1 cellular context compared by ENCODE assay signal in genomic region chr2:144194331-144195071, GRCh38.
TF ChIP-seq lines count a peak whose summit lies in the region.

No MANE protein-coding gene starts in this region.

TF ChIP-seq in GM23338, 12 proteins besides CTCF, POLR2A, EP300 and RAD21 (continued from another document):
- TF ChIP-seq STAT1 (IDR thresholded peaks at IDR 0.05; ENCODE audit: unreplicated experiment) (no peak), NANOG (IDR thresholded peaks at IDR 0.05; ENCODE audit: borderline replicate concordance) (no peak), ZNF331 (CRISPR knock-in tag; IDR thresholded peaks at IDR 0.05; ENCODE audit: low read depth) (no peak), JUNB (IDR thresholded peaks at IDR 0.05; ENCODE audit: unreplicated experiment) (no peak), EZH2 (IDR thresholded peaks at IDR 0.05; ENCODE audit: low read depth, unreplicated experiment) (no peak), REST (IDR thresholded peaks at IDR 0.05; ENCODE audit: unreplicated experiment) (no peak), ZNF114 (CRISPR knock-in tag; IDR thresholded peaks at IDR 0.05) (no peak)
- TF ChIP-seq, protein P1, sequence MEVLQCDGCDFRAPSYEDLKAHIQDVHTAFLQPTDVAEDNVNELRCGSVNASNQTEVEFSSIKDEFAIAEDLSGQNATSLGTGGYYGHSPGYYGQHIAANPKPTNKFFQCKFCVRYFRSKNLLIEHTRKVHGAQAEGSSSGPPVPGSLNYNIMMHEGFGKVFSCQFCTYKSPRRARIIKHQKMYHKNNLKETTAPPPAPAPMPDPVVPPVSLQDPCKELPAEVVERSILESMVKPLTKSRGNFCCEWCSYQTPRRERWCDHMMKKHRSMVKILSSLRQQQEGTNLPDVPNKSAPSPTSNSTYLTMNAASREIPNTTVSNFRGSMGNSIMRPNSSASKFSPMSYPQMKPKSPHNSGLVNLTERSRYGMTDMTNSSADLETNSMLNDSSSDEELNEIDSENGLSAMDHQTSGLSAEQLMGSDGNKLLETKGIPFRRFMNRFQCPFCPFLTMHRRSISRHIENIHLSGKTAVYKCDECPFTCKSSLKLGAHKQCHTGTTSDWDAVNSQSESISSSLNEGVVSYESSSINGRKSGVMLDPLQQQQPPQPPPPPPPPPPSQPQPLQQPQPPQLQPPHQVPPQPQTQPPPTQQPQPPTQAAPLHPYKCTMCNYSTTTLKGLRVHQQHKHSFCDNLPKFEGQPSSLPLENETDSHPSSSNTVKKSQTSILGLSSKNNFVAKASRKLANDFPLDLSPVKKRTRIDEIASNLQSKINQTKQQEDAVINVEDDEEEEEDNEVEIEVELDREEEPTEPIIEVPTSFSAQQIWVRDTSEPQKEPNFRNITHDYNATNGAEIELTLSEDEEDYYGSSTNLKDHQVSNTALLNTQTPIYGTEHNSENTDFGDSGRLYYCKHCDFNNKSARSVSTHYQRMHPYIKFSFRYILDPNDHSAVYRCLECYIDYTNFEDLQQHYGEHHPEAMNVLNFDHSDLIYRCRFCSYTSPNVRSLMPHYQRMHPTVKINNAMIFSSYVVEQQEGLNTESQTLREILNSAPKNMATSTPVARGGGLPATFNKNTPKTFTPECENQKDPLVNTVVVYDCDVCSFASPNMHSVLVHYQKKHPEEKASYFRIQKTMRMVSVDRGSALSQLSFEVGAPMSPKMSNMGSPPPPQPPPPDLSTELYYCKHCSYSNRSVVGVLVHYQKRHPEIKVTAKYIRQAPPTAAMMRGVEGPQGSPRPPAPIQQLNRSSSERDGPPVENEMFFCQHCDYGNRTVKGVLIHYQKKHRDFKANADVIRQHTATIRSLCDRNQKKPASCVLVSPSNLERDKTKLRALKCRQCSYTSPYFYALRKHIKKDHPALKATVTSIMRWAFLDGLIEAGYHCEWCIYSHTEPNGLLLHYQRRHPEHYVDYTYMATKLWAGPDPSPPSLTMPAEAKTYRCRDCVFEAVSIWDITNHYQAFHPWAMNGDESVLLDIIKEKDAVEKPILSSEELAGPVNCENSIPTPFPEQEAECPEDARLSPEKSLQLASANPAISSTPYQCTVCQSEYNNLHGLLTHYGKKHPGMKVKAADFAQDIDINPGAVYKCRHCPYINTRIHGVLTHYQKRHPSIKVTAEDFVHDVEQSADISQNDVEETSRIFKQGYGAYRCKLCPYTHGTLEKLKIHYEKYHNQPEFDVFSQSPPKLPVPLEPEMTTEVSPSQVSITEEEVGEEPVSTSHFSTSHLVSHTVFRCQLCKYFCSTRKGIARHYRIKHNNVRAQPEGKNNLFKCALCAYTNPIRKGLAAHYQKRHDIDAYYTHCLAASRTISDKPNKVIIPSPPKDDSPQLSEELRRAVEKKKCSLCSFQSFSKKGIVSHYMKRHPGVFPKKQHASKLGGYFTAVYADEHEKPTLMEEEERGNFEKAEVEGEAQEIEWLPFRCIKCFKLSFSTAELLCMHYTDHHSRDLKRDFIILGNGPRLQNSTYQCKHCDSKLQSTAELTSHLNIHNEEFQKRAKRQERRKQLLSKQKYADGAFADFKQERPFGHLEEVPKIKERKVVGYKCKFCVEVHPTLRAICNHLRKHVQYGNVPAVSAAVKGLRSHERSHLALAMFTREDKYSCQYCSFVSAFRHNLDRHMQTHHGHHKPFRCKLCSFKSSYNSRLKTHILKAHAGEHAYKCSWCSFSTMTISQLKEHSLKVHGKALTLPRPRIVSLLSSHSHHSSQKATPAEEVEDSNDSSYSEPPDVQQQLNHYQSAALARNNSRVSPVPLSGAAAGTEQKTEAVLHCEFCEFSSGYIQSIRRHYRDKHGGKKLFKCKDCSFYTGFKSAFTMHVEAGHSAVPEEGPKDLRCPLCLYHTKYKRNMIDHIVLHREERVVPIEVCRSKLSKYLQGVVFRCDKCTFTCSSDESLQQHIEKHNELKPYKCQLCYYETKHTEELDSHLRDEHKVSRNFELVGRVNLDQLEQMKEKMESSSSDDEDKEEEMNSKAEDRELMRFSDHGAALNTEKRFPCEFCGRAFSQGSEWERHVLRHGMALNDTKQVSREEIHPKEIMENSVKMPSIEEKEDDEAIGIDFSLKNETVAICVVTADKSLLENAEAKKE (CRISPR knock-in tag; IDR thresholded peaks at IDR 0.05) = no peak
